In the genomic region with DNA sequence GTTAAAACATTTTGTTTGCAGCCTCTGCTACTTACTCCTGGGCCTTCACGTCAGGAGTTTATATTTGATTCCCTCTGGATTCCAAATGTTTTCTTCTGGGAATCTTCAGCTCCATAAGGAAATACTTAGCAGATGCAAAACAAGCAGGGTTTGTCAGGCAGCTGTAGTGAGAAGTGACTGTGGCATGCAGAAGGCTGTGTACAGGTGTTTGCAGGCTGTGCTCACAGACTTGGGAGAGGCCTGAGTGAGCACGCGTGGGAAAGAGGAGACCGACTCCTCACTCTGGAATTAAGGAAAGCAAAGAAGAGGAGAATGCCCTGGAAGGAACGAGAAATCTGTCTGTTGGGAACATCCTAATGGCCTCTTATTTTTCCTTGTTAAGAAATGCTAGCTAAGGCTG, we compare ENCODE assay signal across 8 cellular contexts.
DNase-seq lines count a peak whose midpoint lies in the region; ATAC-seq and TF ChIP-seq lines count a peak whose summit lies in the region.

No MANE protein-coding gene starts in this region.

- no peak for ATAC-seq in HG03354 (IDR thresholded peaks at IDR 0.05; ENCODE audit: poor library complexity, severe bottlenecking, unreplicated experiment)

- H3K27ac ChIP-seq in BLaER1 treated with 17β-estradiol and CSF1 and Interleukin-3, amounts not matched to agents 10 nM and 100 nM: peak overlapping the region in 9 of 11 experiments; percentile 6 to 63 (median 57); a peak in 16 of 22 replicates
- H3K27ac ChIP-seq in SJSA1 (peak overlapping the region; percentile 52; the same call in 1 of the 2 replicates), osteoblast (ENCODE audit: low read depth, low read length) (peak overlapping the region; percentile 74), Karpas-422 (ENCODE audit: low read length) (no peak overlapping the region)

- H3K36me3 ChIP-seq in BLaER1 treated with 17β-estradiol and CSF1 and Interleukin-3, amounts not matched to agents 10 nM and 100 nM: peaks cover 86 to 99% (median 96%) of the 10 kb centered on the region in 11 experiments
- H3K36me3 ChIP-seq in SJSA1 (peaks cover 66% of the 10 kb centered on the region), osteoblast (ENCODE audit: insufficient read depth, low read length) (peaks cover 56% of the 10 kb centered on the region), Karpas-422 (ENCODE audit: insufficient read depth, low read length) (no peaks in the 10 kb centered on the region)

- H4K20me1 ChIP-seq in BLaER1 treated with 17β-estradiol and CSF1 and Interleukin-3, amounts not matched to agents 10 nM and 100 nM: peaks cover 0 to 70% (median 11%) of the 10 kb centered on the region in 11 experiments; a peak in 11 of 22 replicates
- H4K20me1 ChIP-seq in osteoblast (ENCODE audit: insufficient read depth, low read length) (no peaks in the 10 kb centered on the region), Karpas-422 (ENCODE audit: insufficient read depth, low read depth, low read length) (no peaks in the 10 kb centered on the region)

- DNase-seq in SJSA1 (ENCODE audit: low read depth in 1 of 2, low spot score in 2 of 2) (no peak), fibroblast of gingiva (ENCODE audit: low read depth) (peak; percentile 10), osteoblast (ENCODE audit: insufficient read length, low spot score, missing footprints) (no peak), EL (no peak), DMS114 treated with DMSO at 0.1 percent for 48 hours (lab: John Stamatoyannopoulos, UW; ENCODE audit: unreplicated experiment) (no peak), Karpas-422 (no peak)

- peak overlapping the region in 9 of 11 experiments; percentile 0 to 38 (median 32); a peak in 6 of 22 replicates for H3K9ac ChIP-seq in BLaER1 treated with 17β-estradiol and CSF1 and Interleukin-3, amounts not matched to agents 10 nM and 100 nM
- no peak overlapping the region for H3K9ac ChIP-seq in Karpas-422 (ENCODE audit: low read length)

- H3K27me3 ChIP-seq in BLaER1 treated with 17β-estradiol and CSF1 and Interleukin-3, amounts not matched to agents 10 nM and 100 nM: no peaks in the 10 kb centered on the region
- no peaks in the 10 kb centered on the region for H3K27me3 ChIP-seq in SJSA1 (replicated peaks)
- no peaks in the 10 kb centered on the region for H3K27me3 ChIP-seq in osteoblast (ENCODE audit: insufficient read depth, low read length)
- H3K27me3 ChIP-seq in Karpas-422 (ENCODE audit: low read length): no peaks in the 10 kb centered on the region

- H2AFZ ChIP-seq in osteoblast (ENCODE audit: low read length) (no peak overlapping the region), Karpas-422 (ENCODE audit: low read length) (no peak overlapping the region)

- H3K79me2 ChIP-seq in osteoblast (ENCODE audit: insufficient read depth, low read length) (peaks cover 15% of the 10 kb centered on the region), Karpas-422 (ENCODE audit: low read length) (no peaks in the 10 kb centered on the region)

- H3K4me3 ChIP-seq in BLaER1 treated with 17β-estradiol and CSF1 and Interleukin-3, amounts not matched to agents 10 nM and 100 nM: no peak overlapping the region
- H3K4me3 ChIP-seq in SJSA1 (no peak overlapping the region), osteoblast (ENCODE audit: insufficient read depth, low read length) (peak overlapping the region; percentile 34), Karpas-422 (ENCODE audit: low read length) (no peak overlapping the region)

- H3K4me1 ChIP-seq in BLaER1 treated with 17β-estradiol and CSF1 and Interleukin-3, amounts not matched to agents 10 nM and 100 nM: peaks cover 70 to 89% (median 77%) of the 10 kb centered on the region in 10 experiments
- H3K4me1 ChIP-seq in SJSA1 (replicated peaks) (peaks cover 30% of the 10 kb centered on the region), osteoblast (ENCODE audit: insufficient read depth, low read length) (peaks cover 30% of the 10 kb centered on the region), Karpas-422 (ENCODE audit: low read length) (no peaks in the 10 kb centered on the region)

- H3K9me2 ChIP-seq in Karpas-422 (replicated peaks; ENCODE audit: insufficient read depth, low read length): no peaks in the 10 kb centered on the region

- no peaks in the 10 kb centered on the region for H3K9me3 ChIP-seq in BLaER1 treated with 17β-estradiol and CSF1 and Interleukin-3, amounts not matched to agents 10 nM and 100 nM (replicated peaks in 1 of 11)
- H3K9me3 ChIP-seq in SJSA1 (replicated peaks): no peaks in the 10 kb centered on the region
- no peaks in the 10 kb centered on the region for H3K9me3 ChIP-seq in osteoblast (ENCODE audit: low read depth, low read length)
- no peaks in the 10 kb centered on the region for H3K9me3 ChIP-seq in Karpas-422 (ENCODE audit: low read length)

- peak overlapping the region; percentile 50 to 82 (median 65) for H3K4me2 ChIP-seq in BLaER1 treated with 17β-estradiol and CSF1 and Interleukin-3, amounts not matched to agents 10 nM and 100 nM
- peak overlapping the region; percentile 57 for H3K4me2 ChIP-seq in osteoblast (ENCODE audit: insufficient read depth, low read length)
- no peak overlapping the region for H3K4me2 ChIP-seq in Karpas-422 (ENCODE audit: low read depth, low read length, poor library complexity, severe bottlenecking)

- TF ChIP-seq CTCF in osteoblast (IDR thresholded peaks at IDR 0.05; ENCODE audit: extremely low read depth, low read depth, low read length): no peak
